ENCODE assay signal across 21 cellular contexts in the genomic region with DNA sequence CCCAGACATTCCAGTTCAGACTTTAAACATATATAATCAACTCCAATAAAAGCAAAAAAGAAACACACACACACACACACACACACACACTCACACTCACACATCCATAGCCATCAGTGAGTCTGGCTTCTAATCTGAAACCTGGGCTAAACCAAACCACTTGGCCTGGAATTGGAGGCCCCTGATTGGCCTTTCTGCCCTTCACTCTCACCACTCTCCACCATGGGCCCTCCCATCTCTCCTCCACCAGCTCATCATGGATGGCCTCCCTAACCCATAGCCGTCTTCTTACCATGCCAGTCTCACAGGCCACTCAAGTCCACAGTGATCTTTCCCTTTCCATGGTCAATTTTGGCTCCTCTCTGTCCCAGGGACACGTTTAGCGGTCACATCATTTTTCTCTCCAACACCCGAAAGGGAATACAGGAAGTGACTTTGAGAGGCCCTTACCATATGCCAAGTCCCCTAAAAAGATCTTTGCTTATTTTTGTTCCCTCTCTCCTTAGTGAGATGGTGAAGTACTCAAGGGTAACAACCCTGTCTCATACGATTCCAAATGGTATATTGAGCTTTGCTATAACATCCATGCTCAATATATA.
A peak's percentile ranks its signal among the peaks of the same experiment; 100 is the strongest.
DNase-seq lines count a peak whose midpoint lies in the region; ATAC-seq and TF ChIP-seq lines count a peak whose summit lies in the region.
"Had no signal": no experiment of that assay in that cellular context is flagged by ENCODE, and none has a peak within 500 bp of the region (broad histone marks: within the 10 kb centered on the region; RNA-seq: fewer than 3 reads in every experiment).

No MANE protein-coding gene starts in this region.

- no peaks in the 10 kb centered on the region for H3K27me3 Mint-ChIP-seq in activated naive CD4-positive, alpha-beta T cell treated with anti-CD3 and anti-CD28 coated beads, Interleukin-2, amount 10 ng/mL, durations not matched to agents 7 days and 5 days
- H3K27me3 Mint-ChIP-seq in naive thymus-derived CD8-positive, alpha-beta T cell, result no peaks in the 10 kb centered on the region
- H3K27me3 Mint-ChIP-seq in progenitor cell of endocrine pancreas, result no peaks in the 10 kb centered on the region
- no peaks in the 10 kb centered on the region for H3K27me3 Mint-ChIP-seq in effector memory CD8-positive, alpha-beta T cell
- H3K27me3 Mint-ChIP-seq: CD4-positive, alpha-beta memory T cell; dendritic cell treated with granulocyte-macrophage colony-stimulating factor and Interleukin-4, amounts not matched to agents 40 ng/mL and 50 ng/mL, for 4 days; stimulated activated naive CD8-positive, alpha-beta T cell treated with anti-CD3 and anti-CD28 coated beads, Interleukin-15, Interleukin-2, amounts not matched to agents 100 ng/mL and 50 ng/mL, for 24 hours had no signal

- DNase-seq in activated naive CD4-positive, alpha-beta T cell treated with anti-CD3 and anti-CD28 coated beads, Interleukin-2, amount 50 U/mL, for 72 hours (ENCODE audit: low spot score in 2 of 2), result no peak
- DNase-seq in activated naive CD4-positive, alpha-beta T cell treated with anti-CD3 and anti-CD28 coated beads, Interleukin-2, amount 10 ng/mL, durations not matched to agents 7 days and 5 days, result no peak
- DNase-seq in iPS-NIHi11 (ENCODE audit: low spot score), result peak; percentile 36
- no peak for DNase-seq in thoracic aorta (ENCODE audit: low spot score)
- no peak for DNase-seq in naive thymus-derived CD8-positive, alpha-beta T cell
- no peak for DNase-seq in progenitor cell of endocrine pancreas (ENCODE audit: low spot score, unreplicated experiment)
- no peak for DNase-seq in effector memory CD8-positive, alpha-beta T cell
- DNase-seq: activated CD4-positive, alpha-beta T cell treated with anti-CD3 and anti-CD28 coated beads for 1 hour; activated gamma-delta T cell treated with Interleukin-2 at 50 U/mL for 16 hours; brain microvascular endothelial cell; CD4-positive, alpha-beta memory T cell; immature natural killer cell; MM.1S; NCI-H1694 treated with DMSO at 0.1 percent for 48 hours; SJCRH30; stimulated activated CD4-positive, alpha-beta T cell treated with anti-CD3 and anti-CD28 coated beads, Interleukin-15, amount 100 ng/mL, for 24 hours had no signal

- no peak for ATAC-seq in activated naive CD4-positive, alpha-beta T cell treated with anti-CD3 and anti-CD28 coated beads, Interleukin-2, amount 50 U/mL, for 72 hours
- no peak for ATAC-seq in thoracic aorta (ENCODE audit: insufficient number of reproducible peaks, low FRiP score, low read depth)
- no peak for ATAC-seq in naive thymus-derived CD8-positive, alpha-beta T cell
- ATAC-seq in effector memory CD8-positive, alpha-beta T cell (replicated peaks), result no peak

- H3K4me1 ChIP-seq in thoracic aorta (ENCODE audit: control insufficient read depth in 1 of 2, low read depth in 2 of 2), result peaks cover 10 to 49% of the 10 kb centered on the region in 2 donors
- H3K4me1 ChIP-seq: SJCRH30 had no signal

- H3K27me3 ChIP-seq in thoracic aorta (replicated peaks; ENCODE audit: insufficient read depth), result no peaks in the 10 kb centered on the region
- H3K27me3 ChIP-seq: brain microvascular endothelial cell, SJCRH30 had no signal

- peak overlapping the region; percentile 10 to 29 for H3K27ac Mint-ChIP-seq in activated naive CD4-positive, alpha-beta T cell treated with anti-CD3 and anti-CD28 coated beads, Interleukin-2, amount 50 U/mL, for 72 hours
- H3K27ac Mint-ChIP-seq in activated naive CD4-positive, alpha-beta T cell treated with anti-CD3 and anti-CD28 coated beads, Interleukin-2, amount 10 ng/mL, durations not matched to agents 7 days and 5 days, result no peak overlapping the region
- peak overlapping the region in 3 of 10 donors; percentile 31 to 66 (median 64) for H3K27ac Mint-ChIP-seq in naive thymus-derived CD8-positive, alpha-beta T cell
- no peak overlapping the region for H3K27ac Mint-ChIP-seq in progenitor cell of endocrine pancreas
- H3K27ac Mint-ChIP-seq in effector memory CD8-positive, alpha-beta T cell, result no peak overlapping the region
- H3K27ac Mint-ChIP-seq: dendritic cell treated with granulocyte-macrophage colony-stimulating factor and Interleukin-4, amounts not matched to agents 40 ng/mL and 50 ng/mL, for 4 days; stimulated activated naive CD8-positive, alpha-beta T cell treated with anti-CD3 and anti-CD28 coated beads, Interleukin-15, Interleukin-2, amounts not matched to agents 100 ng/mL and 50 ng/mL, for 24 hours had no signal

- H3K4me3 ChIP-seq in thoracic aorta, result peak overlapping the region; percentile 22
- H3K4me3 ChIP-seq: lung, SJCRH30 had no signal

- no peak overlapping the region for H3K4me3 Mint-ChIP-seq in activated naive CD4-positive, alpha-beta T cell treated with anti-CD3 and anti-CD28 coated beads, Interleukin-2, amount 10 ng/mL, durations not matched to agents 7 days and 5 days
- no peak overlapping the region for H3K4me3 Mint-ChIP-seq in naive thymus-derived CD8-positive, alpha-beta T cell
- no peak overlapping the region for H3K4me3 Mint-ChIP-seq in progenitor cell of endocrine pancreas (ENCODE audit: low read depth)
- H3K4me3 Mint-ChIP-seq in effector memory CD8-positive, alpha-beta T cell, result no peak overlapping the region
- H3K4me3 Mint-ChIP-seq: dendritic cell treated with granulocyte-macrophage colony-stimulating factor and Interleukin-4, amounts not matched to agents 40 ng/mL and 50 ng/mL, for 4 days; immature natural killer cell; stimulated activated naive CD8-positive, alpha-beta T cell treated with anti-CD3 and anti-CD28 coated beads, Interleukin-15, Interleukin-2, amounts not matched to agents 100 ng/mL and 50 ng/mL, for 24 hours had no signal

- H3K36me3 Mint-ChIP-seq in activated naive CD4-positive, alpha-beta T cell treated with anti-CD3 and anti-CD28 coated beads, Interleukin-2, amount 50 U/mL, for 72 hours, result peaks cover 0 to 19% of the 10 kb centered on the region in 2 donors
- H3K36me3 Mint-ChIP-seq in activated naive CD4-positive, alpha-beta T cell treated with anti-CD3 and anti-CD28 coated beads, Interleukin-2, amount 10 ng/mL, durations not matched to agents 7 days and 5 days, result peaks cover 7% of the 10 kb centered on the region
- H3K36me3 Mint-ChIP-seq in naive thymus-derived CD8-positive, alpha-beta T cell, result peaks cover 0 to 5% (median 2%) of the 10 kb centered on the region in 3 donors
- H3K36me3 Mint-ChIP-seq in progenitor cell of endocrine pancreas (ENCODE audit: insufficient read depth), result no peaks in the 10 kb centered on the region
- H3K36me3 Mint-ChIP-seq in effector memory CD8-positive, alpha-beta T cell (ENCODE audit: insufficient read depth), result peaks cover 8% of the 10 kb centered on the region

- H3K4me1 Mint-ChIP-seq in activated naive CD4-positive, alpha-beta T cell treated with anti-CD3 and anti-CD28 coated beads, Interleukin-2, amount 10 ng/mL, durations not matched to agents 7 days and 5 days, result peaks cover 41% of the 10 kb centered on the region
- H3K4me1 Mint-ChIP-seq in naive thymus-derived CD8-positive, alpha-beta T cell, result peaks cover 28 to 54% (median 46%) of the 10 kb centered on the region in 4 donors
- peaks cover 6% of the 10 kb centered on the region for H3K4me1 Mint-ChIP-seq in progenitor cell of endocrine pancreas (ENCODE audit: low read depth)
- H3K4me1 Mint-ChIP-seq in effector memory CD8-positive, alpha-beta T cell (ENCODE audit: low read depth in 2 of 2), result peaks cover 34 to 35% of the 10 kb centered on the region in 2 donors

- peak overlapping the region; percentile 29; the same call in 1 of the 2 replicates for H3K27ac ChIP-seq in VCaP
- H3K27ac ChIP-seq in thoracic aorta, result peak overlapping the region; percentile 72 to 73
- H3K27ac ChIP-seq: brain microvascular endothelial cell, epithelial cell of prostate, SJCRH30 had no signal

- POLR2A ChIA-PET in naive thymus-derived CD8-positive, alpha-beta T cell (lab: Charles Lee), result interaction anchor here (0.7 to 10.6 kb wide), 3 partner anchors 74 to 559 kb away, joined by 3 to 71 read pairs (median 4); a partner anchor contains a TSS

- TF ChIP-seq CTCF in VCaP (conservative IDR thresholded peaks at IDR 0.05), result no peak
- TF ChIP-seq CTCF in thoracic aorta (IDR thresholded peaks at IDR 0.05), result no peak
- TF ChIP-seq CTCF in progenitor cell of endocrine pancreas (IDR thresholded peaks at IDR 0.05; ENCODE audit: unreplicated experiment), result no peak

- H3K9me3 ChIP-seq in thoracic aorta, result no peaks in the 10 kb centered on the region
- H3K9me3 ChIP-seq: SJCRH30 had no signal

- H3K36me3 ChIP-seq in thoracic aorta, result no peaks in the 10 kb centered on the region
- H3K36me3 ChIP-seq: brain microvascular endothelial cell, SJCRH30 had no signal

- CTCF ChIA-PET in activated naive CD4-positive, alpha-beta T cell treated with anti-CD3 and anti-CD28 coated beads, Interleukin-2, amount 10 ng/mL, durations not matched to agents 7 days and 5 days (lab: Charles Lee), result interaction anchor here (1.5 to 12.2 kb wide), 6 partner anchors 73 to 634 kb away, joined by 5 to 277 read pairs (median 89); a partner anchor contains a TSS

- peaks cover 0 to 6% of the 10 kb centered on the region in 2 donors for H3K9me3 Mint-ChIP-seq in activated naive CD4-positive, alpha-beta T cell treated with anti-CD3 and anti-CD28 coated beads, Interleukin-2, amount 50 U/mL, for 72 hours
- H3K9me3 Mint-ChIP-seq in activated naive CD4-positive, alpha-beta T cell treated with anti-CD3 and anti-CD28 coated beads, Interleukin-2, amount 10 ng/mL, durations not matched to agents 7 days and 5 days, result no peaks in the 10 kb centered on the region
- no peaks in the 10 kb centered on the region for H3K9me3 Mint-ChIP-seq in naive thymus-derived CD8-positive, alpha-beta T cell
- no peaks in the 10 kb centered on the region for H3K9me3 Mint-ChIP-seq in progenitor cell of endocrine pancreas (ENCODE audit: low read depth)
- no peaks in the 10 kb centered on the region for H3K9me3 Mint-ChIP-seq in effector memory CD8-positive, alpha-beta T cell
- H3K9me3 Mint-ChIP-seq: dendritic cell treated with granulocyte-macrophage colony-stimulating factor and Interleukin-4, amounts not matched to agents 40 ng/mL and 50 ng/mL, for 4 days; immature natural killer cell had no signal

Comparison
In these comparisons a context has a peak if more than half of its experiments do, and no peak if none do; other contexts are left out.
1. H3K27ac Mint-ChIP-seq: peak in activated naive CD4-positive, alpha-beta T cell treated with anti-CD3 and anti-CD28 coated beads, Interleukin-2, amount 50 U/mL, for 72 hours (2 of 2); none in activated naive CD4-positive, alpha-beta T cell treated with anti-CD3 and anti-CD28 coated beads, Interleukin-2, amount 10 ng/mL, durations not matched to agents 7 days and 5 days (single experiment), progenitor cell of endocrine pancreas (single experiment) and effector memory CD8-positive, alpha-beta T cell (0 of 2).